Comparison of ENCODE assay signal across 18 cellular contexts in the genomic region with DNA sequence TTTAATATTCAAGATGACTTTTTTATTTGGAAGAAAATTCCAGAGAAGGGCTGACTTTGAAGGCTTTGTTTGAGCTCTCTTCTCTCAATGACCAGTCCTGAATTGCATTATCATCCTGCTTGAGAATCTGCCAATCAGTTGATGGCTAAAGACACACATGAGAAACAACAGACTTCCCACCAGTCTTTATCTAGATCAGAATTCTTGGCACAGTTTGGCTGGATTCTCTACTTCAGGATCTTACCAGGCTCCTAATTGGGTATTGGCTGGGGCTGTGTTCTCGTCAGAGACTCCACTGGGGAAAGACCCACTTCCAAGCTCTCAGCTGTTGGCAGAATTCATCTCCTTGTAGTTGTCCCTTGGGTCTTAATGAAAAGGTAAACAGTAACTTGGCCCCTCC.
DNase-seq lines count a peak whose midpoint lies in the region; ATAC-seq and TF ChIP-seq lines count a peak whose summit lies in the region.
"Had no signal": no experiment of that assay in that cellular context is flagged by ENCODE, and none has a peak within 500 bp of the region (broad histone marks: within the 10 kb centered on the region; RNA-seq: fewer than 3 reads in every experiment).

No MANE protein-coding gene starts in this region.

- peaks cover 34% of the 10 kb centered on the region for H3K4me1 Mint-ChIP-seq in glutamatergic neuron (ENCODE audit: low read depth, unreplicated experiment)

- H3K4me3 Mint-ChIP-seq in glutamatergic neuron (ENCODE audit: unreplicated experiment): no peak overlapping the region
- H3K4me3 Mint-ChIP-seq: CD4-positive, CD25-positive, alpha-beta regulatory T cell; stimulated activated naive CD8-positive, alpha-beta T cell treated with anti-CD3 and anti-CD28 coated beads, Interleukin-15, amount 100 ng/mL, for 72 hours had no signal

- peak overlapping the region; percentile 79 for H3K27ac Mint-ChIP-seq in glutamatergic neuron (ENCODE audit: unreplicated experiment)

- H3K27me3 ChIP-seq in ascending aorta (no peaks in the 10 kb centered on the region), skeletal muscle tissue (ENCODE audit: control insufficient read depth in 3 of 3, insufficient read depth in 3 of 3, low read length in 3 of 3) (no peaks in the 10 kb centered on the region)
- H3K27me3 ChIP-seq: esophagus squamous epithelium, right lobe of liver had no signal

- peaks cover 7% of the 10 kb centered on the region for H3K27me3 Mint-ChIP-seq in glutamatergic neuron (ENCODE audit: unreplicated experiment)
- H3K27me3 Mint-ChIP-seq: stimulated activated naive CD8-positive, alpha-beta T cell treated with anti-CD3 and anti-CD28 coated beads, Interleukin-15, amount 100 ng/mL, for 72 hours had no signal

- H3K36me3 ChIP-seq in ascending aorta (peaks cover 14 to 32% of the 10 kb centered on the region in 2 donors), skeletal muscle tissue (ENCODE audit: control insufficient read depth in 3 of 3, insufficient read depth in 3 of 3, low read length in 3 of 3) (peaks cover 5 to 16% (median 10%) of the 10 kb centered on the region in 3 donors)

- H3K4me1 ChIP-seq in ascending aorta (peaks cover 3 to 30% of the 10 kb centered on the region in 2 donors), skeletal muscle tissue (ENCODE audit: control insufficient read depth in 3 of 3, insufficient read depth in 3 of 3, low read length in 3 of 3) (peaks cover 0 to 10% (median 6%) of the 10 kb centered on the region in 3 donors)
- H3K4me1 ChIP-seq: right lobe of liver had no signal

- ATAC-seq in GM19328 (IDR thresholded peaks at IDR 0.05; ENCODE audit: unreplicated experiment): no peak
- ATAC-seq: HepG2 had no signal

- H3K9ac ChIP-seq in skeletal muscle tissue (ENCODE audit: low read depth in 1 of 3, low read length in 3 of 3): no peak overlapping the region

- H3K9me3 ChIP-seq in ascending aorta (no peaks in the 10 kb centered on the region), skeletal muscle tissue (ENCODE audit: control insufficient read depth in 3 of 3, low read length in 3 of 3) (no peaks in the 10 kb centered on the region)
- H3K9me3 ChIP-seq: esophagus squamous epithelium, right lobe of liver had no signal

- H3K27ac ChIP-seq in ascending aorta: peak overlapping the region; percentile 57 to 76
- H3K27ac ChIP-seq in skeletal muscle tissue (ENCODE audit: low read depth, low read length): peak overlapping the region; percentile 1
- H3K27ac ChIP-seq: 22Rv1, right lobe of liver, WERI-Rb-1 had no signal

- TF ChIP-seq CTCF in ascending aorta (IDR thresholded peaks at IDR 0.05) (no peak), glutamatergic neuron (IDR thresholded peaks at IDR 0.05; ENCODE audit: partially characterized antibody, unreplicated experiment) (no peak)

- H3K9me3 Mint-ChIP-seq in glutamatergic neuron (ENCODE audit: unreplicated experiment): peaks cover 5% of the 10 kb centered on the region
- H3K9me3 Mint-ChIP-seq: CD4-positive, CD25-positive, alpha-beta regulatory T cell; stimulated activated naive CD8-positive, alpha-beta T cell treated with anti-CD3 and anti-CD28 coated beads, Interleukin-15, amount 100 ng/mL, for 72 hours had no signal

- H3K36me3 Mint-ChIP-seq in glutamatergic neuron (ENCODE audit: unreplicated experiment): no peaks in the 10 kb centered on the region

- intact Hi-C loops in ascending aorta (cut with DNase I): no loop called here

- H3K4me3 ChIP-seq in ascending aorta (no peak overlapping the region), skeletal muscle tissue (ENCODE audit: low read length in 3 of 3) (no peak overlapping the region)
- H3K4me3 ChIP-seq: esophagus squamous epithelium, right lobe of liver had no signal

- DNase-seq in NCI-H1436 (lab: John Stamatoyannopoulos, UW) (peak; percentile 10), NCI-H1436 treated with DMSO at 0.1 percent for 48 hours (lab: John Stamatoyannopoulos, UW) (no peak), ascending aorta (ENCODE audit: low spot score in 2 of 2) (no peak), glutamatergic neuron (no peak), iPS-NIHi7 (ENCODE audit: extremely low spot score) (no peak)
- no peak for DNase-seq in activated effector memory CD4-positive, alpha-beta T cell treated with Interleukin-2 at 50 U/mL for 16 hours
- DNase-seq: activated naive CD4-positive, alpha-beta T cell treated with anti-CD3 and anti-CD28 coated beads, Interleukin-2, amount 50 U/mL, for 16 hours; CD4-positive, CD25-positive, alpha-beta regulatory T cell; esophagus squamous epithelium; GF-D8; NCI-H1048; right lobe of liver; stimulated activated naive CD8-positive, alpha-beta T cell treated with anti-CD3 and anti-CD28 coated beads, Interleukin-15, amount 100 ng/mL, for 72 hours; WERI-Rb-1 had no signal
